ENCODE assay signal across 14 cellular contexts in the genomic region with DNA sequence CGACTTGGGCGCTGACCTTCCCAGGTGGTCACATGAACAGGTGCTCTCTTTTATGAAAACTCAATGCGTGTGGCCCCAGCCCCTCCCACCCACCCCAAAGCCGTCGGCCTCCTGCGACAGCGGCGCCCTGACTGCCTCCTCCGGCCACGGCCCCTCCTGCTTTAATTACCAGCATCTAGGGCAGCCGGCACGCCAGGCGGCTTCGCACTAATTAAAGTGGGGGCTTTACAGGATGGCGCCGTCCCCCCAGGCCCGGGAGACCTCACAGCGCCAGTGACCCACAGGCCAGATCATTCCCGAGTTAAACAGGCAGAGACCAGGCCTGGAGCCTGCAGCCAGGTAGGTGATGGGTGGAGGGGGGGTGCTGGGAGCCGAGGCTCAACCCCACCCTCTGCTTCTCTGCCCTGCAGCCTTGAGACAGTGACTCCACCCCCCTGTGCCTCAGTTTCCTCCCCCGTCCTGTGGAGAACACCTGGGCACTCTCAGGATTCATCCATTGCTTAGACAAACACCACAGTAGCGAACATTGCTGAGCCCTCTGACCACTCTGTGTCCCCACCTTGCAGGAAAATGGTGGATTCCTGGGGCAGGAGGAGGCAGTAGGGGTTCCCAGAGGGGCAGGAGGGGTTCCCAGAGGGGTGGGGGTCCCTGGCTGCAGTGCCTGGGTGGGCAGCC.
"Had no signal": no experiment of that assay in that cellular context is flagged by ENCODE, and none has a peak within 500 bp of the region (broad histone marks: within the 10 kb centered on the region; RNA-seq: fewer than 3 reads in every experiment).

No MANE protein-coding gene starts in this region.

- ATAC-seq: activated T-cell treated with anti-CD3 and anti-CD28 coated beads, Interleukin-2, amount 50 U/mL, for 4 hours; esophagus mucosa; WTC11 had no signal

- H3K4me1 ChIP-seq: colonic mucosa, right atrium auricular region had no signal

- H3K27me3 ChIP-seq: right atrium auricular region had no signal

- DNase-seq: activated effector memory CD4-positive, alpha-beta T cell treated with Interleukin-2 at 50 U/mL for 16 hours; activated T-cell treated with anti-CD3 and anti-CD28 coated beads, Interleukin-2, amount 50 U/mL, for 4 hours; caudate nucleus; colonic mucosa; immature natural killer cell; stimulated activated CD4-positive, alpha-beta T cell treated with anti-CD3 and anti-CD28 coated beads, Interleukin-4, amount 100 ng/mL, for 4 hours; stimulated activated CD8-positive, alpha-beta memory T cell treated with anti-CD3 and anti-CD28 coated beads, Interleukin-4, amount 100 ng/mL, for 48 hours had no signal

- H3K27ac ChIP-seq: colonic mucosa, right atrium auricular region, skin epidermis, upper lobe of left lung had no signal

- H3K4me1 Mint-ChIP-seq: immature natural killer cell, WTC11 had no signal

- H3K9me3 Mint-ChIP-seq: activated CD8-positive, alpha-beta T cell treated with anti-CD3 and anti-CD28 coated beads for 36 hours; activated naive CD4-positive, alpha-beta T cell treated with anti-CD3 and anti-CD28 coated beads, Interleukin-2, amount 50 U/mL, for 72 hours; activated T-cell treated with anti-CD3 and anti-CD28 coated beads, Interleukin-2, amount 50 U/mL, for 4 hours; immature natural killer cell; WTC11 had no signal

- H3K36me3 Mint-ChIP-seq: activated naive CD4-positive, alpha-beta T cell treated with anti-CD3 and anti-CD28 coated beads, Interleukin-2, amount 50 U/mL, for 72 hours; immature natural killer cell; WTC11 had no signal

- H3K27ac Mint-ChIP-seq: activated CD8-positive, alpha-beta T cell treated with anti-CD3 and anti-CD28 coated beads for 36 hours; activated naive CD4-positive, alpha-beta T cell treated with anti-CD3 and anti-CD28 coated beads, Interleukin-2, amount 50 U/mL, for 72 hours; immature natural killer cell; WTC11 had no signal

- H3K4me3 ChIP-seq: colonic mucosa, right atrium auricular region, skin epidermis, upper lobe of left lung had no signal

- H3K9me3 ChIP-seq: colonic mucosa, right atrium auricular region had no signal

- H3K36me3 ChIP-seq: colonic mucosa, right atrium auricular region, upper lobe of left lung had no signal

- H3K4me3 Mint-ChIP-seq: activated CD8-positive, alpha-beta T cell treated with anti-CD3 and anti-CD28 coated beads for 36 hours; activated T-cell treated with anti-CD3 and anti-CD28 coated beads, Interleukin-2, amount 50 U/mL, for 4 hours; immature natural killer cell; WTC11 had no signal
